In the genomic region with DNA sequence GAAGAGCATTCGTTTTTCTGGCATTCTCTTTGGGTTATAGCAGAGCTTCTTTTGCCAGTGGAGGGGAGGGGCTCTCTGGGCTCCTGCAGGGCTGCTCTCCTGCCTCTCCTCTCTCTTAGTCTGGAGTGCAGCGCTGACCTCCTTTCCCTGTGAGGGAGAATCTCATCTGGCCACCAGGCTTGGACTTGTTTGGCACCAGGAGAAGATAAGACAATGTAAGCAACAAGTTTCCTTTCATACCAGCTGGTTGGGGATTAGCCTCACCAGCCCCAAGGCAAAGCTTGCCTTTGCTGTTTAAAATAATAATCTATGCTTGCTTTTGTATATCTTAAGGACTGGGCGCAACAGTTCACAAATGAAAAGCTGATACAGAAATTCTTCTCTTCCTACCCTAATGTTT, we compare ENCODE assay signal across 1 cellular context.
TF ChIP-seq lines count a peak whose summit lies in the region.

No MANE protein-coding gene starts in this region.

TF ChIP-seq in IMR-90, 13 proteins besides CTCF, POLR2A, EP300 and RAD21 (continued from another document):
- TF ChIP-seq CHD1 (IDR thresholded peaks at IDR 0.05; ENCODE audit: low read depth, low read length) (no peak), FOS (IDR thresholded peaks at IDR 0.05; ENCODE audit: low read depth, low read length) (no peak), SMC3 (IDR thresholded peaks at IDR 0.05; ENCODE audit: low read depth, low read length) (no peak), RFX5 (IDR thresholded peaks at IDR 0.05; ENCODE audit: low read depth, low read length) (no peak), MAFK (IDR thresholded peaks at IDR 0.05; ENCODE audit: low read depth, low read length) (no peak)
TF ChIP-seq in IMR-90: peak in this region for 0.
